Comparison of ENCODE assay signal across 2 cellular contexts in the genomic region with DNA sequence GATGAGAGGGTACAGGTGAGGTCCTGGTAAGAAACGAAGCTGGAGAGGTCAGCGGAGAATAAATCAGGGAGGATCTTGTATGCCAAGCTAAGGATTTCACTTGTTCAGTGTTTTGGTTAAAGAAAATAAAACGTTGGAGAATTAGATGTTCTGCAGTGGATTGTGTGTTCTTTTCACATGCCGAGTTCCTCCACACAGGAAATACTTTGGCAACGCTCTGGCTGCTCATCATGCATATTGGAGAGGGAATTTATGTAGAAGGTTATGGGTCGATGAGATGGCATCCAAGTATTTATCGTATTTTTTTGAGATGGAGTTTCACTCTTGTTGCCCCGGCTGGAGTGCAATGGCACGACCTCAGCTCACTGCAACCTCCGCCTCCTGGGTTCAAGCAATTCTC.
TF ChIP-seq lines count a peak whose summit lies in the region.

No MANE protein-coding gene starts in this region.

TF ChIP-seq in HepG2, 621 proteins besides CTCF, POLR2A, EP300 and RAD21:
- TF ChIP-seq POLR2G (IDR thresholded peaks at IDR 0.05; ENCODE audit: low read depth, low read length) = peak; percentile 53; the same call in 1 of the 2 replicates
- TF ChIP-seq ZXDC (CRISPR knock-in tag; IDR thresholded peaks at IDR 0.05) = no peak

TF ChIP-seq in H1, 55 proteins besides CTCF, POLR2A, EP300 and RAD21:
- no peak for TF ChIP-seq BACH1 (IDR thresholded peaks at IDR 0.05; ENCODE audit: low read length)
TF ChIP-seq in H1: peak in this region for 0.
